20 cellular contexts compared by ENCODE assay signal in the genomic region with DNA sequence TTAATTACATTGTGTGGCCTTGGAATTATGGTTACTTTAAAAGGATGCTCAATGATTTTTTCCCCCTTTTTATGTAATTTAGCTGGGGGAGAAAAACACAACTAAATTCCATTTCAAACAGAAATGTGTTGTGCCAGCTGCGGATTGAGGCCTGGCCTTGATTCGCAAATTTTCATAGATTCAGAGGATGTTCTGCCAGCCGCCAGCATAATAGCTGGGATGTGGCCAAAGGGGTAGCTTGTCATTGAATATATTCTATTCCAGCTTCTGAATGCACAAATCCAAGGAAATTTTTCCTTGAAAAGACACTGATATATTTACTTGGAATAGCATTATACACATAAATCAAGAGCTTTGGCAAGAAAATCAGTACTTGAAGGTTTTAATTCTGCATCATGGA. TPM values are rescaled to one million over a fixed set of nuclear protein-coding genes. Genes with fewer than 3 reads are reported as not detected.
DNase-seq lines count a peak whose midpoint lies in the region; TF ChIP-seq lines count a peak whose summit lies in the region.
"Had no signal": no experiment of that assay in that cellular context is flagged by ENCODE, and none has a peak within 500 bp of the region (broad histone marks: within the 10 kb centered on the region; RNA-seq: fewer than 3 reads in every experiment).

No MANE protein-coding gene starts in this region.

- H3K27ac ChIP-seq in angular gyrus (ENCODE audit: low read depth, low read length) (peak overlapping the region; percentile 19), dorsolateral prefrontal cortex (peak overlapping the region in 30 of 59 donors; percentile 3 to 76 (median 40))
- H3K27ac ChIP-seq: A549 had no signal

- no peak overlapping the region for H3K4me3 Mint-ChIP-seq in endothelial cell (ENCODE audit: unreplicated experiment)
- H3K4me3 Mint-ChIP-seq: CD4-positive, alpha-beta memory T cell; HFFc6 had no signal

- no peaks in the 10 kb centered on the region for H3K36me3 Mint-ChIP-seq in endothelial cell (ENCODE audit: low read depth, unreplicated experiment)
- H3K36me3 Mint-ChIP-seq: CD4-positive, alpha-beta memory T cell had no signal

- no peak overlapping the region for H3K27ac Mint-ChIP-seq in endothelial cell (ENCODE audit: unreplicated experiment)
- H3K27ac Mint-ChIP-seq: CD4-positive, alpha-beta memory T cell; HFFc6 had no signal

- no peaks in the 10 kb centered on the region for H3K27me3 Mint-ChIP-seq in endothelial cell (ENCODE audit: unreplicated experiment)

- DNase-seq in dorsolateral prefrontal cortex (no peak), inferior parietal cortex (ENCODE audit: extremely low spot score) (peak; percentile 32), superior temporal gyrus (ENCODE audit: extremely low spot score) (peak; percentile 48), islet precursor cell (no peak), ecto neural progenitor cell (ENCODE audit: low spot score) (no peak), endothelial cell (ENCODE audit: low spot score) (no peak)
- DNase-seq: 8988T; ACHN; AML-193; Calu3; CD4-positive, alpha-beta memory T cell; COR-L47; DMS53; DND-41; GOT3; HFFc6 had no signal

- no peaks in the 10 kb centered on the region for H3K4me1 Mint-ChIP-seq in endothelial cell (ENCODE audit: unreplicated experiment)
- H3K4me1 Mint-ChIP-seq: CD4-positive, alpha-beta memory T cell had no signal

- H3K27me3 ChIP-seq in dorsolateral prefrontal cortex, result no peaks in the 10 kb centered on the region

- no peak for TF ChIP-seq CTCF in dorsolateral prefrontal cortex (IDR thresholded peaks at IDR 0.05 in 54 of 56, conservative IDR thresholded peaks at IDR 0.05 in 2 of 56; ENCODE audit: low read depth in 1 of 56, partially characterized antibody in 56 of 56)
- TF ChIP-seq CTCF in endothelial cell (IDR thresholded peaks at IDR 0.05; ENCODE audit: unreplicated experiment), result no peak

- H3K4me3 ChIP-seq in dorsolateral prefrontal cortex, result no peak overlapping the region
- H3K4me3 ChIP-seq: A549, GM12878, HAP-1 had no signal

- intact Hi-C loops in dorsolateral prefrontal cortex (cut with DNase I), result no loop called here

- H3K9me3 Mint-ChIP-seq in endothelial cell (ENCODE audit: unreplicated experiment), result no peaks in the 10 kb centered on the region
- H3K9me3 Mint-ChIP-seq: HFFc6 had no signal

RNA-seq across cellular contexts. Expression of gene TRHDE, which starts 43.7 kb away (rescaled TPM):
- total RNA-seq in dorsolateral prefrontal cortex, result 10 to 100 TPM; 14.1 to 93.9 (median 41.5) TPM
- total RNA-seq in endothelial cell (ENCODE audit: unreplicated experiment), result 0.54 TPM
- total RNA-seq: CD4-positive, alpha-beta memory T cell; GM12878 had no signal

Comparison
In these comparisons a context has a peak if more than half of its experiments do, and no peak if none do; other contexts are left out.
1. DNase-seq: peak in inferior parietal cortex (single experiment) and superior temporal gyrus (single experiment); none in dorsolateral prefrontal cortex (0 of 10), islet precursor cell (single experiment), ecto neural progenitor cell (single experiment) and endothelial cell (single experiment).